Comparison of ENCODE assay signal across 1 cellular context in the genomic region with DNA sequence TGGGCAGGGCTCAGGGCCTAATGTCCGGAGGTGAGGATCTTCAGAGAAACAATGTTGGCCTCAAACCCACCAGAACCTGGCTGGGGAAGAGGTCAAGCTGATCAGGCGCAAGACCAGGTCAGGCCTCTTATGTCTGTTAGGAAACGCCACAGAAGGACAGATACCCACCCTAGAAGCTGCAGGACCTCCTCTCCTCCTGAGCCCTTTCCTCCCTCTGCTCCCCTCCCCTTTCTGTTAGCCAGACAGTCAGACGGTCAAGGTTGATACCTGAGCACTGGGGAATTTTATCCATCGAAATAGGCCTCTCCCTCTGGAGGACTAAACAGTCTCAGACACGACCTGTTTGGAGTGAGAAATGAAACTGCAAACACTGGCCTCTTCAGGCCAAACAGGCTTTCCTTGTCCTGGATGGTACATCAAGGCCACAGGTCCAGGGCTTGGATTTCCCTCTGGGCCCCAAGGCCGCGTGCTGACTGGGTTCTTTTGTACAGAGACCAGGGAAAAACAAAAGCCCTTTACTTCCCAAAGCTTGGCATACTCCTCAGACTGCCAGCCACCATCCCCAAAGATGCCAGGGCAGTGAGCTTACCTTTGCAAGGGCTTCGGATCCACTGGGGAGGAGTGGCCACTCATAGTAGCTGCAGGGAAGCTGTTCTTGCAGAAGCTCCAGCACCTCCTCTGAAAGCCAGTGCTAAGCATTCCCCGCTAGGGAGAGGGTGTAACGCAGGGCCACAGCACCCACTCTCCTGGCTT.
TF ChIP-seq lines count a peak whose summit lies in the region.

No MANE protein-coding gene starts in this region.

TF ChIP-seq in HepG2, 621 proteins besides CTCF, POLR2A, EP300 and RAD21 (continued from another document and continues in another):
- TF ChIP-seq, protein P1, sequence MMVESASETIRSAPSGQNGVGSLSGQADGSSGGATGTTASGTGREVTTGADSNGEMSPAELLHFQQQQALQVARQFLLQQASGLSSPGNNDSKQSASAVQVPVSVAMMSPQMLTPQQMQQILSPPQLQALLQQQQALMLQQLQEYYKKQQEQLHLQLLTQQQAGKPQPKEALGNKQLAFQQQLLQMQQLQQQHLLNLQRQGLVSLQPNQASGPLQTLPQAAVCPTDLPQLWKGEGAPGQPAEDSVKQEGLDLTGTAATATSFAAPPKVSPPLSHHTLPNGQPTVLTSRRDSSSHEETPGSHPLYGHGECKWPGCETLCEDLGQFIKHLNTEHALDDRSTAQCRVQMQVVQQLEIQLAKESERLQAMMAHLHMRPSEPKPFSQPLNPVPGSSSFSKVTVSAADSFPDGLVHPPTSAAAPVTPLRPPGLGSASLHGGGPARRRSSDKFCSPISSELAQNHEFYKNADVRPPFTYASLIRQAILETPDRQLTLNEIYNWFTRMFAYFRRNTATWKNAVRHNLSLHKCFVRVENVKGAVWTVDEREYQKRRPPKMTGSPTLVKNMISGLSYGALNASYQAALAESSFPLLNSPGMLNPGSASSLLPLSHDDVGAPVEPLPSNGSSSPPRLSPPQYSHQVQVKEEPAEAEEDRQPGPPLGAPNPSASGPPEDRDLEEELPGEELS (CRISPR knock-in tag; IDR thresholded peaks at IDR 0.05) = peak; percentile 88
- TF ChIP-seq, protein P2, sequence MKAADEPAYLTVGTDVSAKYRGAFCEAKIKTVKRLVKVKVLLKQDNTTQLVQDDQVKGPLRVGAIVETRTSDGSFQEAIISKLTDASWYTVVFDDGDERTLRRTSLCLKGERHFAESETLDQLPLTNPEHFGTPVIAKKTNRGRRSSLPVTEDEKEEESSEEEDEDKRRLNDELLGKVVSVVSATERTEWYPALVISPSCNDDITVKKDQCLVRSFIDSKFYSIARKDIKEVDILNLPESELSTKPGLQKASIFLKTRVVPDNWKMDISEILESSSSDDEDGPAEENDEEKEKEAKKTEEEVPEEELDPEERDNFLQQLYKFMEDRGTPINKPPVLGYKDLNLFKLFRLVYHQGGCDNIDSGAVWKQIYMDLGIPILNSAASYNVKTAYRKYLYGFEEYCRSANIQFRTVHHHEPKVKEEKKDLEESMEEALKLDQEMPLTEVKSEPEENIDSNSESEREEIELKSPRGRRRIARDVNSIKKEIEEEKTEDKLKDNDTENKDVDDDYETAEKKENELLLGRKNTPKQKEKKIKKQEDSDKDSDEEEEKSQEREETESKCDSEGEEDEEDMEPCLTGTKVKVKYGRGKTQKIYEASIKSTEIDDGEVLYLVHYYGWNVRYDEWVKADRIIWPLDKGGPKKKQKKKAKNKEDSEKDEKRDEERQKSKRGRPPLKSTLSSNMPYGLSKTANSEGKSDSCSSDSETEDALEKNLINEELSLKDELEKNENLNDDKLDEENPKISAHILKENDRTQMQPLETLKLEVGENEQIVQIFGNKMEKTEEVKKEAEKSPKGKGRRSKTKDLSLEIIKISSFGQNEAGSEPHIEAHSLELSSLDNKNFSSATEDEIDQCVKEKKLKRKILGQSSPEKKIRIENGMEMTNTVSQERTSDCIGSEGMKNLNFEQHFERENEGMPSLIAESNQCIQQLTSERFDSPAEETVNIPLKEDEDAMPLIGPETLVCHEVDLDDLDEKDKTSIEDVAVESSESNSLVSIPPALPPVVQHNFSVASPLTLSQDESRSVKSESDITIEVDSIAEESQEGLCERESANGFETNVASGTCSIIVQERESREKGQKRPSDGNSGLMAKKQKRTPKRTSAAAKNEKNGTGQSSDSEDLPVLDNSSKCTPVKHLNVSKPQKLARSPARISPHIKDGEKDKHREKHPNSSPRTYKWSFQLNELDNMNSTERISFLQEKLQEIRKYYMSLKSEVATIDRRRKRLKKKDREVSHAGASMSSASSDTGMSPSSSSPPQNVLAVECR (CRISPR knock-in tag; IDR thresholded peaks at IDR 0.05; ENCODE audit: borderline replicate concordance) = peak; percentile 73
- no peak for TF ChIP-seq NKX3-1 (CRISPR knock-in tag; IDR thresholded peaks at IDR 0.05)
- TF ChIP-seq, protein P3, sequence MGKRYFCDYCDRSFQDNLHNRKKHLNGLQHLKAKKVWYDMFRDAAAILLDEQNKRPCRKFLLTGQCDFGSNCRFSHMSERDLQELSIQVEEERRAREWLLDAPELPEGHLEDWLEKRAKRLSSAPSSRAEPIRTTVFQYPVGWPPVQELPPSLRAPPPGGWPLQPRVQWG (CRISPR knock-in tag; IDR thresholded peaks at IDR 0.05; ENCODE audit: borderline replicate concordance, low read depth) = no peak
- TF ChIP-seq ZNF232 (CRISPR knock-in tag; IDR thresholded peaks at IDR 0.05; ENCODE audit: borderline replicate concordance) = peak; percentile 35; the same call in 1 of the 2 replicates
- peak; percentile 84 for TF ChIP-seq HIVEP1 (CRISPR knock-in tag; IDR thresholded peaks at IDR 0.05)
- no peak; the same call in 2 of the 3 replicates for TF ChIP-seq MXI1 (IDR thresholded peaks at IDR 0.05; ENCODE audit: borderline replicate concordance, low read depth, low read length)
- TF ChIP-seq, protein P4, sequence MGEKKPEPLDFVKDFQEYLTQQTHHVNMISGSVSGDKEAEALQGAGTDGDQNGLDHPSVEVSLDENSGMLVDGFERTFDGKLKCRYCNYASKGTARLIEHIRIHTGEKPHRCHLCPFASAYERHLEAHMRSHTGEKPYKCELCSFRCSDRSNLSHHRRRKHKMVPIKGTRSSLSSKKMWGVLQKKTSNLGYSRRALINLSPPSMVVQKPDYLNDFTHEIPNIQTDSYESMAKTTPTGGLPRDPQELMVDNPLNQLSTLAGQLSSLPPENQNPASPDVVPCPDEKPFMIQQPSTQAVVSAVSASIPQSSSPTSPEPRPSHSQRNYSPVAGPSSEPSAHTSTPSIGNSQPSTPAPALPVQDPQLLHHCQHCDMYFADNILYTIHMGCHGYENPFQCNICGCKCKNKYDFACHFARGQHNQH (CRISPR knock-in tag; IDR thresholded peaks at IDR 0.05) = peak; percentile 97
- peak; percentile 92 for TF ChIP-seq ELF3 (CRISPR knock-in tag; IDR thresholded peaks at IDR 0.05)
- TF ChIP-seq, protein P5, sequence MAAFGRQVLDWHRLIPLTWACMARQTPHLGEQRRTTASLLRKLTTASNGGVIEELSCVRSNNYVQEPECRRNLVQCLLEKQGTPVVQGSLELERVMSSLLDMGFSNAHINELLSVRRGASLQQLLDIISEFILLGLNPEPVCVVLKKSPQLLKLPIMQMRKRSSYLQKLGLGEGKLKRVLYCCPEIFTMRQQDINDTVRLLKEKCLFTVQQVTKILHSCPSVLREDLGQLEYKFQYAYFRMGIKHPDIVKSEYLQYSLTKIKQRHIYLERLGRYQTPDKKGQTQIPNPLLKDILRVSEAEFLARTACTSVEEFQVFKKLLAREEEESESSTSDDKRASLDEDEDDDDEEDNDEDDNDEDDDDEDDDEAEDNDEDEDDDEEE (CRISPR knock-in tag; IDR thresholded peaks at IDR 0.05) = 0 out of 2 replicates have a peak, but pooled peaks have one; percentile 46
- peak; percentile 89; the same call in 1 of the 2 replicates for TF ChIP-seq ZNF292 (CRISPR knock-in tag; IDR thresholded peaks at IDR 0.05; ENCODE audit: borderline replicate concordance, low read depth)
- TF ChIP-seq, protein P6, sequence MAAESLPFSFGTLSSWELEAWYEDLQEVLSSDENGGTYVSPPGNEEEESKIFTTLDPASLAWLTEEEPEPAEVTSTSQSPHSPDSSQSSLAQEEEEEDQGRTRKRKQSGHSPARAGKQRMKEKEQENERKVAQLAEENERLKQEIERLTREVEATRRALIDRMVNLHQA (CRISPR knock-in tag; IDR thresholded peaks at IDR 0.05) = no peak
- no peak for TF ChIP-seq REXO4 (CRISPR knock-in tag; IDR thresholded peaks at IDR 0.05; ENCODE audit: borderline replicate concordance)
- peak; percentile 81 for TF ChIP-seq FOXA3 (CRISPR knock-in tag; IDR thresholded peaks at IDR 0.05)
- peak; percentile 80; the same call in 1 of the 2 replicates for TF ChIP-seq HOXD1 (CRISPR knock-in tag; IDR thresholded peaks at IDR 0.05)
- no peak; the same call in none of the 2 replicates for TF ChIP-seq KMT2B (CRISPR knock-in tag; IDR thresholded peaks at IDR 0.05)
- peak; percentile 89 for TF ChIP-seq ERF (CRISPR knock-in tag; IDR thresholded peaks at IDR 0.05)
- 0 out of 2 replicates have a peak, but pooled peaks have one; percentile 24 for TF ChIP-seq ZSCAN29 (CRISPR knock-in tag; conservative IDR thresholded peaks at IDR 0.05)
- TF ChIP-seq, protein P7, sequence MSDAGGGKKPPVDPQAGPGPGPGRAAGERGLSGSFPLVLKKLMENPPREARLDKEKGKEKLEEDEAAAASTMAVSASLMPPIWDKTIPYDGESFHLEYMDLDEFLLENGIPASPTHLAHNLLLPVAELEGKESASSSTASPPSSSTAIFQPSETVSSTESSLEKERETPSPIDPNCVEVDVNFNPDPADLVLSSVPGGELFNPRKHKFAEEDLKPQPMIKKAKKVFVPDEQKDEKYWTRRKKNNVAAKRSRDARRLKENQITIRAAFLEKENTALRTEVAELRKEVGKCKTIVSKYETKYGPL (CRISPR knock-in tag; IDR thresholded peaks at IDR 0.05) = no peak
- TF ChIP-seq, protein P8, sequence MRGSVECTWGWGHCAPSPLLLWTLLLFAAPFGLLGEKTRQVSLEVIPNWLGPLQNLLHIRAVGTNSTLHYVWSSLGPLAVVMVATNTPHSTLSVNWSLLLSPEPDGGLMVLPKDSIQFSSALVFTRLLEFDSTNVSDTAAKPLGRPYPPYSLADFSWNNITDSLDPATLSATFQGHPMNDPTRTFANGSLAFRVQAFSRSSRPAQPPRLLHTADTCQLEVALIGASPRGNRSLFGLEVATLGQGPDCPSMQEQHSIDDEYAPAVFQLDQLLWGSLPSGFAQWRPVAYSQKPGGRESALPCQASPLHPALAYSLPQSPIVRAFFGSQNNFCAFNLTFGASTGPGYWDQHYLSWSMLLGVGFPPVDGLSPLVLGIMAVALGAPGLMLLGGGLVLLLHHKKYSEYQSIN (CRISPR knock-in tag; IDR thresholded peaks at IDR 0.05; ENCODE audit: borderline replicate concordance) = no peak
- TF ChIP-seq JUN (CRISPR knock-in tag; IDR thresholded peaks at IDR 0.05) = no peak
- peak; percentile 63 for TF ChIP-seq SAP130 (CRISPR knock-in tag; IDR thresholded peaks at IDR 0.05; ENCODE audit: low read depth)
- TF ChIP-seq SRSF9 (IDR thresholded peaks at IDR 0.05; ENCODE audit: borderline replicate concordance, insufficient read depth, low read depth, low read length, poor library complexity, severe bottlenecking) = no peak
- TF ChIP-seq, protein P9, sequence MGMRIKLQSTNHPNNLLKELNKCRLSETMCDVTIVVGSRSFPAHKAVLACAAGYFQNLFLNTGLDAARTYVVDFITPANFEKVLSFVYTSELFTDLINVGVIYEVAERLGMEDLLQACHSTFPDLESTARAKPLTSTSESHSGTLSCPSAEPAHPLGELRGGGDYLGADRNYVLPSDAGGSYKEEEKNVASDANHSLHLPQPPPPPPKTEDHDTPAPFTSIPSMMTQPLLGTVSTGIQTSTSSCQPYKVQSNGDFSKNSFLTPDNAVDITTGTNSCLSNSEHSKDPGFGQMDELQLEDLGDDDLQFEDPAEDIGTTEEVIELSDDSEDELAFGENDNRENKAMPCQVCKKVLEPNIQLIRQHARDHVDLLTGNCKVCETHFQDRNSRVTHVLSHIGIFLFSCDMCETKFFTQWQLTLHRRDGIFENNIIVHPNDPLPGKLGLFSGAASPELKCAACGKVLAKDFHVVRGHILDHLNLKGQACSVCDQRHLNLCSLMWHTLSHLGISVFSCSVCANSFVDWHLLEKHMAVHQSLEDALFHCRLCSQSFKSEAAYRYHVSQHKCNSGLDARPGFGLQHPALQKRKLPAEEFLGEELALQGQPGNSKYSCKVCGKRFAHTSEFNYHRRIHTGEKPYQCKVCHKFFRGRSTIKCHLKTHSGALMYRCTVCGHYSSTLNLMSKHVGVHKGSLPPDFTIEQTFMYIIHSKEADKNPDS (CRISPR knock-in tag; IDR thresholded peaks at IDR 0.05) = 0 out of 2 replicates have a peak, but pooled peaks have one; percentile 55
- TF ChIP-seq ZNF3 (CRISPR knock-in tag; IDR thresholded peaks at IDR 0.05) = no peak
- TF ChIP-seq ZNF816 (CRISPR knock-in tag; IDR thresholded peaks at IDR 0.05; ENCODE audit: borderline replicate concordance) = no peak
- TF ChIP-seq SNRNP70 (IDR thresholded peaks at IDR 0.05; ENCODE audit: low read depth, low read length) = no peak
- peak; percentile 91 for TF ChIP-seq RXRB (CRISPR knock-in tag; IDR thresholded peaks at IDR 0.05; ENCODE audit: borderline replicate concordance)
- TF ChIP-seq, protein P10, sequence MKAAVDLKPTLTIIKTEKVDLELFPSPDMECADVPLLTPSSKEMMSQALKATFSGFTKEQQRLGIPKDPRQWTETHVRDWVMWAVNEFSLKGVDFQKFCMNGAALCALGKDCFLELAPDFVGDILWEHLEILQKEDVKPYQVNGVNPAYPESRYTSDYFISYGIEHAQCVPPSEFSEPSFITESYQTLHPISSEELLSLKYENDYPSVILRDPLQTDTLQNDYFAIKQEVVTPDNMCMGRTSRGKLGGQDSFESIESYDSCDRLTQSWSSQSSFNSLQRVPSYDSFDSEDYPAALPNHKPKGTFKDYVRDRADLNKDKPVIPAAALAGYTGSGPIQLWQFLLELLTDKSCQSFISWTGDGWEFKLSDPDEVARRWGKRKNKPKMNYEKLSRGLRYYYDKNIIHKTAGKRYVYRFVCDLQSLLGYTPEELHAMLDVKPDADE (CRISPR knock-in tag; IDR thresholded peaks at IDR 0.05) = no peak
- TF ChIP-seq WIZ (CRISPR knock-in tag; IDR thresholded peaks at IDR 0.05) = no peak
- TF ChIP-seq, protein P11, sequence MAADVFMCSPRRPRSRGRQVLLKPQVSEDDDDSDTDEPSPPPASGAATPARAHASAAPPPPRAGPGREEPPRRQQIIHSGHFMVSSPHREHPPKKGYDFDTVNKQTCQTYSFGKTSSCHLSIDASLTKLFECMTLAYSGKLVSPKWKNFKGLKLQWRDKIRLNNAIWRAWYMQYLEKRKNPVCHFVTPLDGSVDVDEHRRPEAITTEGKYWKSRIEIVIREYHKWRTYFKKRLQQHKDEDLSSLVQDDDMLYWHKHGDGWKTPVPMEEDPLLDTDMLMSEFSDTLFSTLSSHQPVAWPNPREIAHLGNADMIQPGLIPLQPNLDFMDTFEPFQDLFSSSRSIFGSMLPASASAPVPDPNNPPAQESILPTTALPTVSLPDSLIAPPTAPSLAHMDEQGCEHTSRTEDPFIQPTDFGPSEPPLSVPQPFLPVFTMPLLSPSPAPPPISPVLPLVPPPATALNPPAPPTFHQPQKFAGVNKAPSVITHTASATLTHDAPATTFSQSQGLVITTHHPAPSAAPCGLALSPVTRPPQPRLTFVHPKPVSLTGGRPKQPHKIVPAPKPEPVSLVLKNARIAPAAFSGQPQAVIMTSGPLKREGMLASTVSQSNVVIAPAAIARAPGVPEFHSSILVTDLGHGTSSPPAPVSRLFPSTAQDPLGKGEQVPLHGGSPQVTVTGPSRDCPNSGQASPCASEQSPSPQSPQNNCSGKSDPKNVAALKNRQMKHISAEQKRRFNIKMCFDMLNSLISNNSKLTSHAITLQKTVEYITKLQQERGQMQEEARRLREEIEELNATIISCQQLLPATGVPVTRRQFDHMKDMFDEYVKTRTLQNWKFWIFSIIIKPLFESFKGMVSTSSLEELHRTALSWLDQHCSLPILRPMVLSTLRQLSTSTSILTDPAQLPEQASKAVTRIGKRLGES (CRISPR knock-in tag; IDR thresholded peaks at IDR 0.05; ENCODE audit: borderline replicate concordance) = no peak
- no peak for TF ChIP-seq ZFP36L2 (CRISPR knock-in tag; IDR thresholded peaks at IDR 0.05)
